Comparison of ENCODE assay signal across 7 cellular contexts in the genomic region with DNA sequence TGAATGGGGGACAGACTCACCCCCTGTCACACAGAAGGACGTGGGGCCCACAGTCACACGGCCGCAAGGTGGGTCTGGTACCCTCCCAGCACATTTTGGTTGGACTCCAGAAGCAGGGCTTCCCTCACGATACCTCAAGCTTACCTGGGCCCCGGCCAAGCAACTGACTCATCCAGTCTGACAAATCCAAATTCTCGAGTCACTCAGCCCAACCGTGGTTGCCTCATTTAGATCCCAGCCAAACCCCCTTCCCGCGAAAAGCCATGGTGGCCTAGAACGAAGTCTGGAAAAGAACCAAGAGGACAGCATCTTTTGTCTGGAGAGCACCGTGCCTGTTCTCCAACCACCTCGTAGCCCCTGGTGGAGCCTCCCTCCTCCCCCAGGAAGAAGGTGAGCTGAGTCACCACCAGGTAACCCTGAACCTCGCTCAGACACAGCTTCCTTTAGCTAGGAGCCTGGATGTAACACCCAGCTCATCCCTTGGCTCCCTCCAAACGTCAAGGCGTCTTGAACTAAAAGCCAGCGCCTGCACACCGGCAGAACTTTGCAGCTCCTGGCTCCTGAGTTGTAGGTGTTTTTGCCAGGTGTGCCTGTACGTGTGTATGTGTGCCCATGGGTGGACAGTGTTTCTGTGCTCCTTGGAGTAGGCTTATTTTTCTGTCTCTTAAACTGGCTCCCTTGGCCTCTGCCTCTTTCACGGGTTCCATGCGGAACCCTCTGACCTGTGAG.
DNase-seq lines count a peak whose midpoint lies in the region; ATAC-seq, FAIRE-seq and TF ChIP-seq lines count a peak whose summit lies in the region.

No MANE protein-coding gene starts in this region.

- DNase-seq in HCEC 1CT (peak; percentile 58), fibroblast of pulmonary artery (ENCODE audit: low read depth) (peak; percentile 71), small intestine (no peak), H7 (no peak)
- DNase-seq in T-helper 2 cell treated with Interferon-gamma antibody and Interleukin-4, amounts not matched to agents 5 μg/mL and 100 μg/mL, for 36 hours (ENCODE audit: low spot score) = no peak

- peaks cover 61% of the 10 kb centered on the region for H3K4me1 Mint-ChIP-seq in T-helper 2 cell treated with Interferon-gamma antibody and Interleukin-4, amounts not matched to agents 5 μg/mL and 100 μg/mL, for 36 hours (ENCODE audit: low read depth)

- no peaks in the 10 kb centered on the region for H3K36me3 ChIP-seq in small intestine (ENCODE audit: control insufficient read depth in 2 of 2, insufficient read depth in 2 of 2, low read length in 2 of 2)
- no peaks in the 10 kb centered on the region for H3K36me3 ChIP-seq in H7 (replicated peaks; ENCODE audit: control insufficient read depth, insufficient read depth, low read length)

- peaks cover 9 to 16% of the 10 kb centered on the region in 2 donors for H3K4me1 ChIP-seq in small intestine (ENCODE audit: control insufficient read depth in 2 of 2, insufficient read depth in 1 of 2, low read depth in 1 of 2, low read length in 1 of 2)

- no peaks in the 10 kb centered on the region for H3K27me3 Mint-ChIP-seq in T-helper 2 cell treated with Interferon-gamma antibody and Interleukin-4, amounts not matched to agents 5 μg/mL and 100 μg/mL, for 36 hours (ENCODE audit: low read depth)

- 66 to 77% (median 67%) methylated on average over 20 of the region's 20 CpGs for WGBS in small intestine, 3 donors

- H3K9me3 ChIP-seq in small intestine (ENCODE audit: control insufficient read depth, low read depth) = no peaks in the 10 kb centered on the region

- H3K27me3 ChIP-seq in small intestine (ENCODE audit: control insufficient read depth in 2 of 2, insufficient read depth in 2 of 2, low read length in 2 of 2) (no peaks in the 10 kb centered on the region), H7 (ENCODE audit: control insufficient read depth, insufficient read depth, low read length) (no peaks in the 10 kb centered on the region)

- peak overlapping the region; percentile 22 for H3K4me3 Mint-ChIP-seq in T-helper 2 cell treated with Interferon-gamma antibody and Interleukin-4, amounts not matched to agents 5 μg/mL and 100 μg/mL, for 36 hours

- H3K36me3 Mint-ChIP-seq in T-helper 2 cell treated with Interferon-gamma antibody and Interleukin-4, amounts not matched to agents 5 μg/mL and 100 μg/mL, for 36 hours (ENCODE audit: low read depth) = peaks cover 10% of the 10 kb centered on the region

- H3K9me3 Mint-ChIP-seq in T-helper 2 cell treated with Interferon-gamma antibody and Interleukin-4, amounts not matched to agents 5 μg/mL and 100 μg/mL, for 36 hours = no peaks in the 10 kb centered on the region

- no peak overlapping the region for H3K4me3 ChIP-seq in fibroblast of pulmonary artery (replicated peaks; ENCODE audit: low read depth, low read length)
- no peak overlapping the region for H3K4me3 ChIP-seq in small intestine (ENCODE audit: low read depth in 1 of 2, low read length in 2 of 2)
- H3K4me3 ChIP-seq in H7 (ENCODE audit: insufficient read depth, low read depth, low read length) = no peak overlapping the region

- no peak for ATAC-seq in GM21447 (IDR thresholded peaks at IDR 0.05; ENCODE audit: unreplicated experiment)
- ATAC-seq in GM21737 (IDR thresholded peaks at IDR 0.05; ENCODE audit: unreplicated experiment) = no peak

- peak overlapping the region; percentile 41 to 67 for H3K27ac ChIP-seq in small intestine (ENCODE audit: low read depth in 1 of 2, low read length in 1 of 2)

- no peak for TF ChIP-seq CTCF in fibroblast of pulmonary artery (IDR thresholded peaks at IDR 0.05; ENCODE audit: low read length, missing control alignments)

- FAIRE-seq in small intestine (lab: Jason Lieb, UNC) = no peak

- H3K27ac Mint-ChIP-seq in T-helper 2 cell treated with Interferon-gamma antibody and Interleukin-4, amounts not matched to agents 5 μg/mL and 100 μg/mL, for 36 hours = peak overlapping the region; percentile 41

Comparison
In these comparisons a context has a peak if more than half of its experiments do, and no peak if none do; other contexts are left out.
1. DNase-seq: peak in HCEC 1CT (single experiment) and fibroblast of pulmonary artery (single experiment); none in T-helper 2 cell treated with Interferon-gamma antibody and Interleukin-4, amounts not matched to agents 5 μg/mL and 100 μg/mL, for 36 hours (single experiment), small intestine (single experiment) and H7 (single experiment).